ENCODE assay signal across 18 cellular contexts in the genomic region with DNA sequence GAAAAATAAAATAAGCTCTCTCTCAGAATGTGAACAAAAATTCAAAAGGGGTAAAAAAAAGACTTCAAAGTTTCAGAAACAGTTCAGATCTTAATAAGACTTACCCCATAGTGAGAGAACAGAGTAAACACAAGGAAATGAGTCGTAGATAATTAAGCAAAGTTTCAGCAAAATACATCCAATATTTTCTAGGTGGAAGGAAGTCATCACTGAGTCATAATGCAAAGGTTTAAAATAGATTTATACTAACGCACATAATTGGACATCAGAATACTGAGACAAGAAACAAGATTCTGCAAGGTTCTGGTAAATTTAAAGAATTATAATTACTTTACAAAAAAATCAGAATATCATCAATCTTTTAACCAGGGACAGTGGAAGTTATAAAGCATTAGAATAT.
DNase-seq lines count a peak whose midpoint lies in the region; ATAC-seq, FAIRE-seq and TF ChIP-seq lines count a peak whose summit lies in the region.
"Had no signal": no experiment of that assay in that cellular context is flagged by ENCODE, and none has a peak within 500 bp of the region (broad histone marks: within the 10 kb centered on the region; RNA-seq: fewer than 3 reads in every experiment).

No MANE protein-coding gene starts in this region.

- no peaks in the 10 kb centered on the region for H3K9me2 ChIP-seq in PC-3 (replicated peaks; ENCODE audit: low read length)

- FAIRE-seq in H54 (lab: Jason Lieb, UNC): peak; percentile 87
- FAIRE-seq: D721Med, RCC 7860 had no signal

- H3K9me3 ChIP-seq in PC-3 (ENCODE audit: low read length) (no peaks in the 10 kb centered on the region), smooth muscle cell (replicated peaks; ENCODE audit: low read depth) (no peaks in the 10 kb centered on the region)

- H3K27me3 ChIP-seq in PC-3 (ENCODE audit: low read length) (no peaks in the 10 kb centered on the region), smooth muscle cell (ENCODE audit: low read depth) (no peaks in the 10 kb centered on the region)

- 45% methylated on average over 2 of the region's 2 CpGs for WGBS in smooth muscle cell (ENCODE audit: low lambda C conversion rate)

- H3K4me3 Mint-ChIP-seq in activated naive CD8-positive, alpha-beta T cell treated with anti-CD3 and anti-CD28 coated beads for 36 hours: no peak overlapping the region

- intact Hi-C loops in PC-3 (cut with micrococcal nuclease): no loop called here

- H3K36me3 Mint-ChIP-seq in activated naive CD8-positive, alpha-beta T cell treated with anti-CD3 and anti-CD28 coated beads for 36 hours: no peaks in the 10 kb centered on the region

- no peak overlapping the region for H3K27ac Mint-ChIP-seq in activated naive CD8-positive, alpha-beta T cell treated with anti-CD3 and anti-CD28 coated beads for 36 hours

- CTCF ChIA-PET in PC-3 (lab: Charles Lee): no interaction called here

- H3K27me3 Mint-ChIP-seq in activated naive CD8-positive, alpha-beta T cell treated with anti-CD3 and anti-CD28 coated beads for 36 hours: no peaks in the 10 kb centered on the region

- H3K4me3 ChIP-seq in PC-3 (ENCODE audit: low read length) (no peak overlapping the region), smooth muscle cell (no peak overlapping the region)

- no peaks in the 10 kb centered on the region for H3K4me1 Mint-ChIP-seq in activated naive CD8-positive, alpha-beta T cell treated with anti-CD3 and anti-CD28 coated beads for 36 hours

- H3K36me3 ChIP-seq in PC-3 (ENCODE audit: low read depth, low read length) (no peaks in the 10 kb centered on the region), smooth muscle cell (ENCODE audit: low read depth) (no peaks in the 10 kb centered on the region)

- H3K4me2 ChIP-seq in PC-3 (ENCODE audit: low read length): peak overlapping the region; percentile 51; the same call in 1 of the 2 replicates
- H3K4me2 ChIP-seq in smooth muscle cell: no peak overlapping the region

- peak; percentile 76 for ATAC-seq in PC-3
- ATAC-seq in GM21576 (IDR thresholded peaks at IDR 0.05; ENCODE audit: unreplicated experiment): no peak

- no peaks in the 10 kb centered on the region for H3K79me2 ChIP-seq in PC-3 (ENCODE audit: low read length)
- H3K79me2 ChIP-seq in smooth muscle cell (ENCODE audit: low read depth): no peaks in the 10 kb centered on the region

- no peak overlapping the region for H2AFZ ChIP-seq in PC-3 (ENCODE audit: low read length)
- H2AFZ ChIP-seq in smooth muscle cell (ENCODE audit: low read depth): peak overlapping the region; percentile 57

- H3K27ac ChIP-seq in PC-3 (ENCODE audit: low read length) (peak overlapping the region; percentile 37), smooth muscle cell (ENCODE audit: low read depth) (no peak overlapping the region)
- H3K27ac ChIP-seq: C4-2B had no signal

- H3K9ac ChIP-seq in PC-3 (ENCODE audit: low read length) (no peak overlapping the region), smooth muscle cell (ENCODE audit: low read depth) (no peak overlapping the region)

- H3K9me3 Mint-ChIP-seq in activated naive CD8-positive, alpha-beta T cell treated with anti-CD3 and anti-CD28 coated beads for 36 hours: no peaks in the 10 kb centered on the region

- no peak for TF ChIP-seq POLR2A in H54 (IDR thresholded peaks at IDR 0.05; ENCODE audit: low read depth, low read length)

- H4K20me1 ChIP-seq in PC-3 (ENCODE audit: low read length) (no peaks in the 10 kb centered on the region), smooth muscle cell (ENCODE audit: low read depth) (no peaks in the 10 kb centered on the region)

- POLR2A ChIA-PET in PC-3 (lab: Charles Lee; ENCODE audit: unreplicated experiment): no interaction called here

- DNase-seq in H54 (ENCODE audit: insufficient read length, low spot score) (no peak), PC-3 (peak; percentile 31), dermis blood vessel endothelial cell (peak; percentile 33), smooth muscle cell (lab: John Stamatoyannopoulos, UW; ENCODE audit: unreplicated experiment) (no peak)
- no peak for DNase-seq in activated naive CD8-positive, alpha-beta T cell treated with anti-CD3 and anti-CD28 coated beads for 36 hours
- DNase-seq in activated CD4-positive, alpha-beta T cell treated with anti-CD3 and anti-CD28 coated beads, Interleukin-2, amount 50 U/mL, for 4 hours: no peak
- DNase-seq: AML-193, DMS79 treated with DMSO at 0.1 percent for 48 hours, HCEC 1CT, NCI-H1105, NCI-H2081, NCI-H2171 treated with DMSO at 0.1 percent for 48 hours, NCI-H446 treated with DMSO at 0.1 percent for 48 hours, Right ventricle myocardium superior had no signal

- BruUV-seq in PC-3 (replicated peaks; lab: Mats Ljungman, UMichigan): no TSS peak

- peaks cover 9% of the 10 kb centered on the region for H3K4me1 ChIP-seq in PC-3 (ENCODE audit: insufficient read depth, low read length)
- H3K4me1 ChIP-seq in smooth muscle cell (ENCODE audit: low read depth): peaks cover 6% of the 10 kb centered on the region

- H3F3A ChIP-seq in PC-3 (ENCODE audit: low read length, unreplicated experiment) (no peaks in the 10 kb centered on the region), smooth muscle cell (ENCODE audit: low read depth) (no peaks in the 10 kb centered on the region)

- TF ChIP-seq CTCF in PC-3 (conservative IDR thresholded peaks at IDR 0.05; ENCODE audit: low read depth, low read length) (no peak), smooth muscle cell (IDR thresholded peaks at IDR 0.05; ENCODE audit: borderline replicate concordance, insufficient read depth, poor library complexity, severe bottlenecking) (no peak)

Comparison
In these comparisons a context has a peak if more than half of its experiments do, and no peak if none do; other contexts are left out.
1. DNase-seq: peak in PC-3 (single experiment) and dermis blood vessel endothelial cell (single experiment); none in H54 (single experiment), smooth muscle cell (single experiment), activated naive CD8-positive, alpha-beta T cell treated with anti-CD3 and anti-CD28 coated beads for 36 hours (single experiment) and activated CD4-positive, alpha-beta T cell treated with anti-CD3 and anti-CD28 coated beads, Interleukin-2, amount 50 U/mL, for 4 hours (0 of 2).